Comparison of ENCODE assay signal across 15 cellular contexts in the genomic region with DNA sequence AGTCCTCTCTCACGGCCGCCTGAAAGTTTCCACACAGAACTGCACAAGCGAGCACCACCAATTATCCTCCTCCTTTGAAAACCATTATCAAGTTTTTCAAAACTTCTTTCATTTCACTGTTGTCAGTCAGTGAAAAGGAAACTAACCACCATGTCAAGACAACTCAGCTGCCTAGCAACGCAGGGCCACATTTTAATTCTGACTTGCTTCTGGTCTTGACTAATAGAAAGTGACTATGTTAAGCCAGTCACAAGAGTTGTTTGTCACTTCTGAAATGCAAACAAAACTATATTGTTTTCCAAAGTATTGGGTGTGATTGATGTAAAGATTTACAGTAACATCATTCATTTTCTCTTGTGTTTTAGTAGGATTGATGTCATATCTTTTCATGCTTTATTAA.
DNase-seq lines count a peak whose midpoint lies in the region; ATAC-seq lines count a peak whose summit lies in the region.
"Had no signal": no experiment of that assay in that cellular context is flagged by ENCODE, and none has a peak within 500 bp of the region (broad histone marks: within the 10 kb centered on the region; RNA-seq: fewer than 3 reads in every experiment).

No MANE protein-coding gene starts in this region.

- DNase-seq in mesenteric fat pad (ENCODE audit: low spot score) (no peak), sciatic nerve (ENCODE audit: low spot score) (no peak), germinal center (ENCODE audit: low spot score) (no peak), NCI-H2107 (lab: John Stamatoyannopoulos, UW) (no peak)
- DNase-seq: activated naive CD4-positive, alpha-beta T cell treated with anti-CD3 and anti-CD28 coated beads, Interleukin-2, amount 10 ng/mL, durations not matched to agents 7 days and 5 days; DMS79 treated with DMSO at 0.1 percent for 48 hours; effector memory CD4-positive, alpha-beta T cell; HCEC 1CT; naive thymus-derived CD8-positive, alpha-beta T cell had no signal

- peak overlapping the region; percentile 35 for H3K27ac ChIP-seq in layer of hippocampus (ENCODE audit: low read depth, low read length)
- H3K27ac ChIP-seq: suprapubic skin had no signal

- intact Hi-C loops in sciatic nerve (cut with DNase I) = no loop called here

- no peaks in the 10 kb centered on the region for H3K27me3 ChIP-seq in layer of hippocampus (ENCODE audit: control insufficient read depth, insufficient read depth, low read length)
- H3K27me3 ChIP-seq: suprapubic skin had no signal

- peak; percentile 88 for ATAC-seq in GM18873 (IDR thresholded peaks at IDR 0.05; ENCODE audit: low FRiP score, unreplicated experiment)
- peak; percentile 91 for ATAC-seq in GM21786 (IDR thresholded peaks at IDR 0.05; ENCODE audit: unreplicated experiment)
- ATAC-seq in HG03460 (IDR thresholded peaks at IDR 0.05; ENCODE audit: unreplicated experiment) = peak; percentile 85
- no peak for ATAC-seq in sciatic nerve
- ATAC-seq: WTC11 had no signal
